Comparison of ENCODE assay signal across 1 cellular context in the genomic region with DNA sequence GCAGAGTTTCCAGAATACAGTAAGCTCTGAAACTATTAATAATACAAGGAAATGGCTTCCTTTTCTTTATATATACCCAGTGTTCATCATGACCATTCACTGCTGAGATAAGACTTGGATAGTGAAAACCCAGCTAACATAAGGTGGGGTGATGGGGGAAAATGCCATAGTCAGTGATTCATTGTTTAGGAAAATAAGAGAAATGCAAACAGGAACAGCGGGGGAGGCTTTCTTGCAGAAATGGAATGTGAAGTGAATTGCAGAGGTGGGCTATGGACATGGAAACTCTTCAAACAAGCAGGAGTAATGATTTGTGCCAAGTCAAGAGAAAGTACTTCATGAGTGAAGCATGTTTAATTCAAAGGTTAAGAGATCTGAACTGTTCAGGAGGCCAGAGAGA.
TF ChIP-seq lines count a peak whose summit lies in the region.

No MANE protein-coding gene starts in this region.

TF ChIP-seq in WTC11, 78 proteins besides CTCF, POLR2A, EP300 and RAD21 (continued from another document):
- TF ChIP-seq, protein P1, sequence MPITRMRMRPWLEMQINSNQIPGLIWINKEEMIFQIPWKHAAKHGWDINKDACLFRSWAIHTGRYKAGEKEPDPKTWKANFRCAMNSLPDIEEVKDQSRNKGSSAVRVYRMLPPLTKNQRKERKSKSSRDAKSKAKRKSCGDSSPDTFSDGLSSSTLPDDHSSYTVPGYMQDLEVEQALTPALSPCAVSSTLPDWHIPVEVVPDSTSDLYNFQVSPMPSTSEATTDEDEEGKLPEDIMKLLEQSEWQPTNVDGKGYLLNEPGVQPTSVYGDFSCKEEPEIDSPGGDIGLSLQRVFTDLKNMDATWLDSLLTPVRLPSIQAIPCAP (CRISPR knock-in tag; IDR thresholded peaks at IDR 0.05), result no peak
- TF ChIP-seq, protein P2, sequence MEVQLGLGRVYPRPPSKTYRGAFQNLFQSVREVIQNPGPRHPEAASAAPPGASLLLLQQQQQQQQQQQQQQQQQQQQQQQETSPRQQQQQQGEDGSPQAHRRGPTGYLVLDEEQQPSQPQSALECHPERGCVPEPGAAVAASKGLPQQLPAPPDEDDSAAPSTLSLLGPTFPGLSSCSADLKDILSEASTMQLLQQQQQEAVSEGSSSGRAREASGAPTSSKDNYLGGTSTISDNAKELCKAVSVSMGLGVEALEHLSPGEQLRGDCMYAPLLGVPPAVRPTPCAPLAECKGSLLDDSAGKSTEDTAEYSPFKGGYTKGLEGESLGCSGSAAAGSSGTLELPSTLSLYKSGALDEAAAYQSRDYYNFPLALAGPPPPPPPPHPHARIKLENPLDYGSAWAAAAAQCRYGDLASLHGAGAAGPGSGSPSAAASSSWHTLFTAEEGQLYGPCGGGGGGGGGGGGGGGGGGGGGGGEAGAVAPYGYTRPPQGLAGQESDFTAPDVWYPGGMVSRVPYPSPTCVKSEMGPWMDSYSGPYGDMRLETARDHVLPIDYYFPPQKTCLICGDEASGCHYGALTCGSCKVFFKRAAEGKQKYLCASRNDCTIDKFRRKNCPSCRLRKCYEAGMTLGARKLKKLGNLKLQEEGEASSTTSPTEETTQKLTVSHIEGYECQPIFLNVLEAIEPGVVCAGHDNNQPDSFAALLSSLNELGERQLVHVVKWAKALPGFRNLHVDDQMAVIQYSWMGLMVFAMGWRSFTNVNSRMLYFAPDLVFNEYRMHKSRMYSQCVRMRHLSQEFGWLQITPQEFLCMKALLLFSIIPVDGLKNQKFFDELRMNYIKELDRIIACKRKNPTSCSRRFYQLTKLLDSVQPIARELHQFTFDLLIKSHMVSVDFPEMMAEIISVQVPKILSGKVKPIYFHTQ (CRISPR knock-in tag; IDR thresholded peaks at IDR 0.05), result no peak
- no peak for TF ChIP-seq NFATC4 (CRISPR knock-in tag; IDR thresholded peaks at IDR 0.05)
- no peak for TF ChIP-seq ZNF416 (CRISPR knock-in tag; IDR thresholded peaks at IDR 0.05)
- no peak for TF ChIP-seq NFYB (CRISPR knock-in tag; conservative IDR thresholded peaks at IDR 0.05; ENCODE audit: low read depth)
- TF ChIP-seq, protein P3, sequence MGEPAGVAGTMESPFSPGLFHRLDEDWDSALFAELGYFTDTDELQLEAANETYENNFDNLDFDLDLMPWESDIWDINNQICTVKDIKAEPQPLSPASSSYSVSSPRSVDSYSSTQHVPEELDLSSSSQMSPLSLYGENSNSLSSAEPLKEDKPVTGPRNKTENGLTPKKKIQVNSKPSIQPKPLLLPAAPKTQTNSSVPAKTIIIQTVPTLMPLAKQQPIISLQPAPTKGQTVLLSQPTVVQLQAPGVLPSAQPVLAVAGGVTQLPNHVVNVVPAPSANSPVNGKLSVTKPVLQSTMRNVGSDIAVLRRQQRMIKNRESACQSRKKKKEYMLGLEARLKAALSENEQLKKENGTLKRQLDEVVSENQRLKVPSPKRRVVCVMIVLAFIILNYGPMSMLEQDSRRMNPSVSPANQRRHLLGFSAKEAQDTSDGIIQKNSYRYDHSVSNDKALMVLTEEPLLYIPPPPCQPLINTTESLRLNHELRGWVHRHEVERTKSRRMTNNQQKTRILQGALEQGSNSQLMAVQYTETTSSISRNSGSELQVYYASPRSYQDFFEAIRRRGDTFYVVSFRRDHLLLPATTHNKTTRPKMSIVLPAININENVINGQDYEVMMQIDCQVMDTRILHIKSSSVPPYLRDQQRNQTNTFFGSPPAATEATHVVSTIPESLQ (CRISPR knock-in tag; IDR thresholded peaks at IDR 0.05), result no peak
- no peak for TF ChIP-seq ZBTB21 (CRISPR knock-in tag; IDR thresholded peaks at IDR 0.05; ENCODE audit: borderline replicate concordance)
TF ChIP-seq in WTC11: peak in this region for 0.
